ENCODE assay signal across 18 cellular contexts in genomic region chr19:45020071-45020470, GRCh38. TPM values are rescaled to one million over a fixed set of nuclear protein-coding genes. Genes with fewer than 3 reads are reported as not detected.
"Had no signal": no experiment of that assay in that cellular context is flagged by ENCODE, and none has a peak within 500 bp of the region (broad histone marks: within the 10 kb centered on the region; RNA-seq: fewer than 3 reads in every experiment).

No MANE protein-coding gene starts in this region.

- H3K9me3 ChIP-seq: esophagus squamous epithelium, gastroesophageal sphincter, left ventricle myocardium inferior, neutrophil, sigmoid colon, stomach, thoracic aorta, transverse colon had no signal

- DNase-seq: esophagus squamous epithelium; foreskin fibroblast; glutamatergic neuron; islet precursor cell; left ventricle myocardium inferior; mesendoderm; naive B cell; sigmoid colon; stimulated activated CD4-positive, alpha-beta T cell treated with anti-CD3 and anti-CD28 coated beads, Interleukin-12 subunit alpha, Interleukin-12 subunit beta, amount 100 ng/mL, for 4 hours; stimulated activated naive CD4-positive, alpha-beta T cell; stomach; substantia nigra; transverse colon had no signal

- H3K27ac ChIP-seq: esophagus squamous epithelium, gastroesophageal sphincter, left ventricle myocardium inferior, neutrophil, sigmoid colon, skin epidermis, stomach, thoracic aorta, transverse colon had no signal

- H3K9me3 Mint-ChIP-seq: naive B cell had no signal

- H3K27me3 ChIP-seq: esophagus squamous epithelium, gastroesophageal sphincter, neutrophil, sigmoid colon, stomach, transverse colon had no signal

- H3K4me1 ChIP-seq: left ventricle myocardium inferior had no signal

- H3K36me3 ChIP-seq: neutrophil, thoracic aorta, transverse colon had no signal

- H3K4me3 ChIP-seq: esophagus squamous epithelium, gastroesophageal sphincter, left ventricle myocardium inferior, sigmoid colon, skin epidermis, stomach, thoracic aorta, transverse colon had no signal

- H3K27me3 Mint-ChIP-seq: naive B cell had no signal

- ATAC-seq: gastroesophageal sphincter had no signal

RNA-seq across cellular contexts. Expression of gene ZNF296, which starts 56.2 kb away (rescaled TPM):
- total RNA-seq: left ventricle myocardium inferior, osteoblast had no signal
